In genomic region chr2:11652141-11652540, GRCh38 we compare ENCODE assay signal across 18 cellular contexts. TPM values are rescaled to one million over a fixed set of nuclear protein-coding genes. Genes with fewer than 3 reads are reported as not detected.
A peak's percentile ranks its signal among the peaks of the same experiment; 100 is the strongest.
DNase-seq lines count a peak whose midpoint lies in the region; ATAC-seq lines count a peak whose summit lies in the region.
"Had no signal": no experiment of that assay in that cellular context is flagged by ENCODE, and none has a peak within 500 bp of the region (broad histone marks: within the 10 kb centered on the region; RNA-seq: fewer than 3 reads in every experiment).

No MANE protein-coding gene starts in this region.

- ATAC-seq in activated CD4-positive, CD25-positive, alpha-beta regulatory T cell treated with anti-CD3 and anti-CD28 coated beads, Interleukin-2, amount 50 U/mL, for 24 hours, result peak; percentile 60 to 78
- peak; percentile 52 for ATAC-seq in stimulated activated naive CD8-positive, alpha-beta T cell treated with anti-CD3 and anti-CD28 coated beads, Interleukin-15, Interleukin-2, amounts not matched to agents 100 U/mL and 50 U/mL, for 24 hours
- no peak for ATAC-seq in stimulated activated naive CD8-positive, alpha-beta T cell treated with anti-CD3 and anti-CD28 coated beads, Interleukin-15, amount 100 ng/mL, for 72 hours
- ATAC-seq in HG03095 (IDR thresholded peaks at IDR 0.05; ENCODE audit: unreplicated experiment), result no peak

- peaks cover 29% of the 10 kb centered on the region for H3K27me3 Mint-ChIP-seq in stimulated activated naive CD8-positive, alpha-beta T cell treated with anti-CD3 and anti-CD28 coated beads, Interleukin-15, amount 100 ng/mL, for 72 hours

- no peak overlapping the region for H3K27ac Mint-ChIP-seq in stimulated activated naive CD8-positive, alpha-beta T cell treated with anti-CD3 and anti-CD28 coated beads, Interleukin-15, amount 100 ng/mL, for 72 hours
- H3K27ac Mint-ChIP-seq: CD8-positive, alpha-beta memory T cell; HFFc6 had no signal

- H3K9me3 Mint-ChIP-seq in stimulated activated naive CD8-positive, alpha-beta T cell treated with anti-CD3 and anti-CD28 coated beads, Interleukin-15, amount 100 ng/mL, for 72 hours, result no peaks in the 10 kb centered on the region
- H3K9me3 Mint-ChIP-seq: CD8-positive, alpha-beta memory T cell had no signal

- no peak for DNase-seq in activated CD4-positive, CD25-positive, alpha-beta regulatory T cell (lab: John Stamatoyannopoulos, UW)
- DNase-seq in stimulated activated naive CD8-positive, alpha-beta T cell treated with anti-CD3 and anti-CD28 coated beads, Interleukin-15, Interleukin-2, amounts not matched to agents 100 U/mL and 50 U/mL, for 24 hours, result no peak
- DNase-seq in stimulated activated naive CD8-positive, alpha-beta T cell treated with anti-CD3 and anti-CD28 coated beads, Interleukin-15, amount 100 ng/mL, for 72 hours, result no peak
- no peak for DNase-seq in NCI-H2196 (lab: John Stamatoyannopoulos, UW; ENCODE audit: unreplicated experiment)
- DNase-seq: 8988T; AML-193; CD8-positive, alpha-beta memory T cell; DND-41; GDM1 had no signal

- H3K4me3 Mint-ChIP-seq in stimulated activated naive CD8-positive, alpha-beta T cell treated with anti-CD3 and anti-CD28 coated beads, Interleukin-15, amount 100 ng/mL, for 72 hours, result no peak overlapping the region
- H3K4me3 Mint-ChIP-seq: CD8-positive, alpha-beta memory T cell; HFFc6 had no signal

- H3K27ac ChIP-seq in cingulate gyrus (ENCODE audit: low read depth, low read length) (peak overlapping the region; percentile 49), temporal lobe (ENCODE audit: low read depth, low read length) (peak overlapping the region; percentile 5)
- H3K27ac ChIP-seq: BLaER1, HL-60 had no signal

- H3K4me1 Mint-ChIP-seq in stimulated activated naive CD8-positive, alpha-beta T cell treated with anti-CD3 and anti-CD28 coated beads, Interleukin-15, amount 100 ng/mL, for 72 hours, result no peaks in the 10 kb centered on the region
- H3K4me1 Mint-ChIP-seq: CD8-positive, alpha-beta memory T cell had no signal

RNA-seq across cellular contexts. Expression of gene NTSR2, which starts 17.9 kb away (rescaled TPM):
- 0.25 TPM for total RNA-seq in temporal lobe
- total RNA-seq: Caco-2; CD8-positive, alpha-beta memory T cell; H1; HFFc6 had no signal

Comparison
In these comparisons a context has a peak if more than half of its experiments do, and no peak if none do; other contexts are left out.
1. ATAC-seq: peak in activated CD4-positive, CD25-positive, alpha-beta regulatory T cell treated with anti-CD3 and anti-CD28 coated beads, Interleukin-2, amount 50 U/mL, for 24 hours (2 of 2) and stimulated activated naive CD8-positive, alpha-beta T cell treated with anti-CD3 and anti-CD28 coated beads, Interleukin-15, Interleukin-2, amounts not matched to agents 100 U/mL and 50 U/mL, for 24 hours (single experiment); none in stimulated activated naive CD8-positive, alpha-beta T cell treated with anti-CD3 and anti-CD28 coated beads, Interleukin-15, amount 100 ng/mL, for 72 hours (single experiment) and HG03095 (single experiment).